ENCODE assay signal across 26 cellular contexts in the genomic region with DNA sequence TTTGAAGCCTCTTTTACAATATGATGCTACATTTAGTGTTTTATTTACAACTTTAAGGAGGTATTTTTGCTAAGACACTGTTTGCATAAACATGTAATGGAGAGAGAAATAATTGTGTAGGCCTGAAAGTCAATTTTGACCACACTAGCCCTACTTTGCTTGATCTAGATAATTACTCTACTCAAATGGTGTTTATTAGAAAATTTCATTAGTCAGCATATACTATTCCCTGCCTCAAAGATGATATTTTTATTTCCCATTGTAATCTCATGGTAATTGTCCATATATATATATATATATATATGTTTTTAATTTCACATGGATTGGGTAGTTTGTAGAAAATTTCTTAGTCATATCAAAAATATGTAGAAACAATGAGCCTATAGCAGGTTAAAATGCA.
DNase-seq lines count a peak whose midpoint lies in the region; ATAC-seq, FAIRE-seq and TF ChIP-seq lines count a peak whose summit lies in the region.
"Had no signal": no experiment of that assay in that cellular context is flagged by ENCODE, and none has a peak within 500 bp of the region (broad histone marks: within the 10 kb centered on the region; RNA-seq: fewer than 3 reads in every experiment).

No MANE protein-coding gene starts in this region.

- DNase-seq in HepG2 (ENCODE audit: low spot score) (no peak), right lobe of liver (no peak), OCI-LY7 (ENCODE audit: low spot score) (no peak), H1 (ENCODE audit: low read depth in 1 of 2, low spot score in 2 of 2) (no peak), ureter (ENCODE audit: low spot score) (no peak), progenitor cell of endocrine pancreas (ENCODE audit: low spot score, unreplicated experiment) (no peak)
- DNase-seq: ACHN; BE2C; C1 segment of cervical spinal cord; CD4-positive, alpha-beta memory T cell; CD4-positive, CD25-positive, alpha-beta regulatory T cell; CD8-positive, alpha-beta memory T cell; COR-L47; DMS 273 treated with DMSO at 0.1 percent for 48 hours; DMS153; DMS53; DMS79; DND-41; EL; GDM1 had no signal

- CTCF ChIA-PET in HepG2 (lab: Yijun Ruan, JAX; ENCODE audit: low intra/inter-chr PET ratio, low total read pairs) (no interaction called here), OCI-LY7 (lab: Charles Lee; ENCODE audit: unreplicated experiment) (no interaction called here), H1 (lab: Charles Lee; ENCODE audit: partially characterized antibody) (no interaction called here)

- no peak overlapping the region for H3K9ac ChIP-seq in HepG2 (ENCODE audit: insufficient read depth, low read depth, low read length)
- H3K9ac ChIP-seq in H1 (replicated peaks in 1 of 4; ENCODE audit: extremely low read depth in 1 of 4, low read depth in 3 of 4, low read length in 3 of 4): no peak overlapping the region
- H3K9ac ChIP-seq: BLaER1 had no signal

- H3K27me3 ChIP-seq in HepG2 (ENCODE audit: control insufficient read depth in 1 of 2, insufficient read depth in 2 of 2, low read length in 2 of 2): no peaks in the 10 kb centered on the region
- H3K27me3 ChIP-seq in right lobe of liver: no peaks in the 10 kb centered on the region
- no peaks in the 10 kb centered on the region for H3K27me3 ChIP-seq in H1 (replicated peaks in 1 of 4; ENCODE audit: control insufficient read depth in 3 of 4, extremely low read depth in 1 of 4, insufficient read depth in 3 of 4, low read length in 3 of 4)
- H3K27me3 ChIP-seq: BE2C, BLaER1 had no signal

- H2AK5ac ChIP-seq in H1 (ENCODE audit: low read depth, low read length): no peak overlapping the region

- H2BK120ac ChIP-seq in H1 (replicated peaks; ENCODE audit: low read depth, low read length): no peak overlapping the region

- no peak overlapping the region for H3K4me3 Mint-ChIP-seq in progenitor cell of endocrine pancreas (ENCODE audit: low read depth)
- H3K4me3 Mint-ChIP-seq: CD14-positive monocyte; CD4-positive, alpha-beta memory T cell; CD4-positive, CD25-positive, alpha-beta regulatory T cell; CD8-positive, alpha-beta memory T cell had no signal

- TF ChIP-seq RAD21 in HepG2 (CRISPR knock-in tag; IDR thresholded peaks at IDR 0.05): no peak
- no peak for TF ChIP-seq RAD21 in H1 (IDR thresholded peaks at IDR 0.05 in 1 of 2, conservative IDR thresholded peaks at IDR 0.05 in 1 of 2; ENCODE audit: low read depth in 2 of 2, low read length in 2 of 2)

- no peak for TF ChIP-seq POLR2A in HepG2 (IDR thresholded peaks at IDR 0.05; ENCODE audit: insufficient read depth in 1 of 2, low read depth in 2 of 2, low read length in 2 of 2)
- no peak for TF ChIP-seq POLR2A in right lobe of liver (IDR thresholded peaks at IDR 0.05)
- TF ChIP-seq POLR2A in H1 (IDR thresholded peaks at IDR 0.05; ENCODE audit: control extremely low read depth in 1 of 2, low read depth in 2 of 2, low read length in 2 of 2): no peak

- H2BK20ac ChIP-seq in H1 (ENCODE audit: low read length): no peak overlapping the region

- H3K4me3 ChIP-seq in HepG2 (replicated peaks in 1 of 3; ENCODE audit: insufficient read depth in 1 of 3, low read depth in 2 of 3, low read length in 3 of 3) (no peak overlapping the region), right lobe of liver (no peak overlapping the region), OCI-LY7 (ENCODE audit: low read depth, low read length, poor library complexity, severe bottlenecking) (no peak overlapping the region), H1 (ENCODE audit: extremely low read depth in 1 of 4, insufficient read depth in 2 of 4, low read depth in 3 of 4, low read length in 4 of 4) (no peak overlapping the region)
- H3K4me3 ChIP-seq: BLaER1, GM12878 had no signal

- TF ChIP-seq EP300 in HepG2 (IDR thresholded peaks at IDR 0.05; ENCODE audit: low read depth in 2 of 2, low read length in 2 of 2) (no peak), HepG2 (CRISPR knock-in tag; IDR thresholded peaks at IDR 0.05; ENCODE audit: borderline replicate concordance) (no peak), H1 (IDR thresholded peaks at IDR 0.05; ENCODE audit: borderline replicate concordance in 1 of 2, low read depth in 2 of 2, low read length in 2 of 2) (no peak)

- H3K23ac ChIP-seq in H1 (ENCODE audit: insufficient read length): no peak overlapping the region

- H4K91ac ChIP-seq in H1 (replicated peaks; ENCODE audit: insufficient read length, low read length): no peak overlapping the region

- H3K79me1 ChIP-seq in H1 (ENCODE audit: low read depth, low read length): no peaks in the 10 kb centered on the region

- no peak overlapping the region for H4K8ac ChIP-seq in H1 (ENCODE audit: extremely low read depth, insufficient read depth, low read length)

- no peak overlapping the region for H2BK15ac ChIP-seq in H1 (ENCODE audit: low read length)

- H4K20me1 ChIP-seq in HepG2 (ENCODE audit: insufficient read depth, low read length) (no peaks in the 10 kb centered on the region), OCI-LY7 (ENCODE audit: insufficient read depth, low read length) (no peaks in the 10 kb centered on the region), H1 (replicated peaks in 1 of 2; ENCODE audit: control insufficient read depth in 1 of 2, insufficient read depth in 2 of 2, low read length in 2 of 2) (no peaks in the 10 kb centered on the region)
- H4K20me1 ChIP-seq: BLaER1 had no signal

- intact Hi-C loops in HepG2 (cut with micrococcal nuclease; ENCODE audit: unreplicated experiment): no loop called here
- intact Hi-C loops in right lobe of liver (cut with DNase I): no loop called here
- intact Hi-C loops in OCI-LY7 (cut with micrococcal nuclease; ENCODE audit: unreplicated experiment): no loop called here

- TF ChIP-seq CTCF in HepG2 (CRISPR knock-in tag; IDR thresholded peaks at IDR 0.05) (no peak), right lobe of liver (IDR thresholded peaks at IDR 0.05) (no peak), OCI-LY7 (conservative IDR thresholded peaks at IDR 0.05; ENCODE audit: low read length) (no peak), H1 (IDR thresholded peaks at IDR 0.05; ENCODE audit: control extremely low read depth in 1 of 3, insufficient read depth in 1 of 3, low read depth in 1 of 3, low read length in 3 of 3) (no peak), progenitor cell of endocrine pancreas (IDR thresholded peaks at IDR 0.05; ENCODE audit: unreplicated experiment) (no peak)

- H3K9me2 ChIP-seq in OCI-LY7 (ENCODE audit: insufficient read depth, low read length): no peaks in the 10 kb centered on the region

- H3K56ac ChIP-seq in H1 (replicated peaks; ENCODE audit: insufficient read length, low read depth, low read length): no peak overlapping the region

- H4K5ac ChIP-seq in H1 (ENCODE audit: insufficient read length, low read depth, low read length): no peak overlapping the region

- H3K27me3 Mint-ChIP-seq in progenitor cell of endocrine pancreas: no peaks in the 10 kb centered on the region
- H3K27me3 Mint-ChIP-seq: CD4-positive, alpha-beta memory T cell; CD4-positive, CD25-positive, alpha-beta regulatory T cell; CD8-positive, alpha-beta memory T cell had no signal

- peaks cover 10% of the 10 kb centered on the region for H3K9me3 Mint-ChIP-seq in progenitor cell of endocrine pancreas (ENCODE audit: low read depth)

- H2AFZ ChIP-seq in HepG2 (ENCODE audit: low read length): no peak overlapping the region
- H2AFZ ChIP-seq in OCI-LY7 (ENCODE audit: low read length): peak overlapping the region; percentile 49; the same call in 1 of the 2 replicates
- no peak overlapping the region for H2AFZ ChIP-seq in H1 (ENCODE audit: low read length)

- H3K4me2 ChIP-seq in HepG2 (ENCODE audit: low read depth, low read length) (no peak overlapping the region), OCI-LY7 (ENCODE audit: low read length) (no peak overlapping the region), H1 (ENCODE audit: insufficient read depth in 1 of 2, low read depth in 2 of 2, low read length in 2 of 2) (no peak overlapping the region)
- H3K4me2 ChIP-seq: BLaER1 had no signal

- H2BK5ac ChIP-seq in H1 (ENCODE audit: low read depth, low read length): no peak overlapping the region

- in situ Hi-C loops in HepG2 (cut with HindIII; ENCODE audit: extremely low pct_ligation_motif_present, low pct_unique_long_range_greater_than_20kb): no loop called here

- ATAC-seq in HepG2 (no peak), right lobe of liver (no peak)
- ATAC-seq: GM12878 had no signal

- H3K4me1 ChIP-seq in HepG2 (ENCODE audit: insufficient read depth, low read length) (no peaks in the 10 kb centered on the region), right lobe of liver (no peaks in the 10 kb centered on the region), OCI-LY7 (ENCODE audit: insufficient read depth, low read length, poor library complexity, severe bottlenecking) (peaks cover 3% of the 10 kb centered on the region), H1 (replicated peaks in 1 of 4; ENCODE audit: control insufficient read depth in 3 of 4, insufficient read depth in 4 of 4, low read length in 3 of 4) (no peaks in the 10 kb centered on the region)
- H3K4me1 ChIP-seq: BE2C, BLaER1 had no signal

- BruUV-seq in HepG2 (replicated peaks; lab: Mats Ljungman, UMichigan) (no TSS peak), OCI-LY7 (replicated peaks; lab: Mats Ljungman, UMichigan) (no TSS peak)

- no peak overlapping the region for H3K4ac ChIP-seq in H1 (replicated peaks; ENCODE audit: insufficient read length, low read depth, low read length)

- POLR2A ChIA-PET in HepG2 (lab: Yijun Ruan, JAX) (no interaction called here), OCI-LY7 (lab: Charles Lee) (interaction anchor here (1.0 kb wide), 1 partner anchor 8 kb away, joined by 3 read pairs; no protein-coding TSS in a partner anchor), H1 (lab: Charles Lee; ENCODE audit: partially characterized antibody) (no interaction called here)

- H3K27ac ChIP-seq in HepG2 (ENCODE audit: extremely low read length, insufficient read depth, low read length) (no peak overlapping the region), right lobe of liver (no peak overlapping the region), OCI-LY7 (ENCODE audit: low read depth, low read length, poor library complexity, severe bottlenecking) (no peak overlapping the region), H1 (ENCODE audit: low read depth, low read length) (no peak overlapping the region)
- H3K27ac ChIP-seq: 22Rv1, BLaER1 had no signal

- FAIRE-seq in HepG2 (lab: Jason Lieb, UNC): no peak
- FAIRE-seq in H1 (lab: Jason Lieb, UNC): no peak
- FAIRE-seq: GM12878, GM12892, GM18507 had no signal

- no peaks in the 10 kb centered on the region for H3K23me2 ChIP-seq in H1 (ENCODE audit: low read depth, low read length)

- H2BK12ac ChIP-seq in H1 (ENCODE audit: low read depth, low read length): no peak overlapping the region

- peaks cover 16% of the 10 kb centered on the region; the same call in 1 of the 2 replicates for H3K9me3 ChIP-seq in HepG2 (ENCODE audit: low read length)
- H3K9me3 ChIP-seq in right lobe of liver: no peaks in the 10 kb centered on the region
- H3K9me3 ChIP-seq in OCI-LY7 (ENCODE audit: low read length): no peaks in the 10 kb centered on the region; the same call in 1 of the 2 replicates
- no peaks in the 10 kb centered on the region for H3K9me3 ChIP-seq in H1 (ENCODE audit: insufficient read depth in 2 of 2, low read depth in 1 of 2, low read length in 1 of 2)
- H3K9me3 ChIP-seq: BE2C had no signal

- H3K79me2 ChIP-seq in HepG2 (ENCODE audit: insufficient read depth, low read length): no peaks in the 10 kb centered on the region
- no peaks in the 10 kb centered on the region for H3K79me2 ChIP-seq in OCI-LY7 (ENCODE audit: insufficient read depth, low read depth, low read length)
- H3K79me2 ChIP-seq in H1 (ENCODE audit: control insufficient read depth in 1 of 2, insufficient read depth in 2 of 2, low read length in 2 of 2): no peaks in the 10 kb centered on the region

- H3K36me3 ChIP-seq in HepG2 (replicated peaks in 1 of 2; ENCODE audit: control insufficient read depth in 1 of 2, insufficient read depth in 2 of 2, low read length in 2 of 2): no peaks in the 10 kb centered on the region
- no peaks in the 10 kb centered on the region for H3K36me3 ChIP-seq in right lobe of liver
- no peaks in the 10 kb centered on the region; the same call in 1 of the 2 replicates for H3K36me3 ChIP-seq in OCI-LY7 (ENCODE audit: insufficient read depth, low read length)
- H3K36me3 ChIP-seq in H1 (ENCODE audit: control insufficient read depth in 2 of 4, insufficient read depth in 4 of 4, low read length in 3 of 4): no peaks in the 10 kb centered on the region
- H3K36me3 ChIP-seq: BE2C, BLaER1 had no signal

- H3K4me1 Mint-ChIP-seq in progenitor cell of endocrine pancreas (ENCODE audit: low read depth): no peaks in the 10 kb centered on the region
- H3K4me1 Mint-ChIP-seq: CD14-positive monocyte; CD4-positive, alpha-beta memory T cell; CD4-positive, CD25-positive, alpha-beta regulatory T cell; CD8-positive, alpha-beta memory T cell had no signal

- H3K18ac ChIP-seq in H1 (ENCODE audit: extremely low read depth, low read length): no peak overlapping the region

- no peaks in the 10 kb centered on the region for H3K36me3 Mint-ChIP-seq in progenitor cell of endocrine pancreas (ENCODE audit: insufficient read depth)
- H3K36me3 Mint-ChIP-seq: CD14-positive monocyte; CD4-positive, alpha-beta memory T cell; CD4-positive, CD25-positive, alpha-beta regulatory T cell; CD8-positive, alpha-beta memory T cell had no signal

- H3K27ac Mint-ChIP-seq in progenitor cell of endocrine pancreas: no peak overlapping the region
- H3K27ac Mint-ChIP-seq: CD14-positive monocyte; CD4-positive, alpha-beta memory T cell; CD4-positive, CD25-positive, alpha-beta regulatory T cell; CD8-positive, alpha-beta memory T cell had no signal

- H3K14ac ChIP-seq in H1 (ENCODE audit: insufficient read length): no peak overlapping the region

Comparison
In these comparisons a context has a peak if more than half of its experiments do, and no peak if none do; other contexts are left out.
1. Of the 41 proteins assayed by ChIP-seq in both HepG2 and H1: peak only in HepG2: none; only in H1: none; in both: MAFK; in neither: 40.